24 cellular contexts compared by ENCODE assay signal in genomic region chr2:198135481-198135934, GRCh38.
DNase-seq lines count a peak whose midpoint lies in the region; ATAC-seq and TF ChIP-seq lines count a peak whose summit lies in the region.
"Had no signal": no experiment of that assay in that cellular context is flagged by ENCODE, and none has a peak within 500 bp of the region (broad histone marks: within the 10 kb centered on the region; RNA-seq: fewer than 3 reads in every experiment).

No MANE protein-coding gene starts in this region.

- no peak overlapping the region for H3K27ac Mint-ChIP-seq in activated CD4-positive, alpha-beta T cell treated with anti-CD3 and anti-CD28 coated beads, Interleukin-2, amount 10 ng/mL, durations not matched to agents 24 days and 14 days
- H3K27ac Mint-ChIP-seq: activated naive CD8-positive, alpha-beta T cell treated with anti-CD3 and anti-CD28 coated beads, Interleukin-2, amount 10 ng/mL, durations not matched to agents 7 days and 5 days; CD8-positive, alpha-beta T cell; HFFc6; T-helper 2 cell treated with Interferon-gamma antibody and Interleukin-4, amounts not matched to agents 5 μg/mL and 100 μg/mL, for 36 hours had no signal

- DNase-seq in EH (ENCODE audit: low read depth), result peak; percentile 16
- DNase-seq in SK-N-DZ (ENCODE audit: low spot score), result peak; percentile 65
- DNase-seq in fibroblast of the aortic adventitia (ENCODE audit: low read depth), result peak; percentile 60
- peak; percentile 47 for DNase-seq in retina
- DNase-seq in gastrocnemius medialis, result no peak
- DNase-seq in activated CD4-positive, alpha-beta T cell treated with anti-CD3 and anti-CD28 coated beads, Interleukin-2, amount 10 ng/mL, durations not matched to agents 24 days and 14 days, result no peak
- DNase-seq: activated CD8-positive, alpha-beta memory T cell treated with anti-CD3 and anti-CD28 coated beads, Interleukin-2, amount 50 U/mL, for 4 hours; activated effector memory CD4-positive, alpha-beta T cell treated with Interleukin-2 at 50 U/mL for 16 hours; activated naive CD8-positive, alpha-beta T cell treated with anti-CD3 and anti-CD28 coated beads, Interleukin-2, amount 10 ng/mL, durations not matched to agents 7 days and 5 days; body of pancreas; CD8-positive, alpha-beta T cell; cortex of kidney; DMS53; HFFc6; left ventricle myocardium inferior; mucosa of descending colon; NCI-H1048; NCI-H1930; NCI-H345; Peyer's patch had no signal

- intact Hi-C loops in gastrocnemius medialis (cut with DNase I; ENCODE audit: low total_unique reads), result no loop called here
- intact Hi-C loops in activated CD4-positive, alpha-beta T cell treated with anti-CD3 and anti-CD28 coated beads, Interleukin-2, amount 10 ng/mL, durations not matched to agents 24 days and 14 days (cut with micrococcal nuclease), result no loop called here

- H3K27me3 ChIP-seq in gastrocnemius medialis, result no peaks in the 10 kb centered on the region
- H3K27me3 ChIP-seq: body of pancreas, Peyer's patch had no signal

- H3K4me3 ChIP-seq in fibroblast of the aortic adventitia (ENCODE audit: low read depth, low read length), result no peak overlapping the region
- no peak overlapping the region for H3K4me3 ChIP-seq in gastrocnemius medialis
- H3K4me3 ChIP-seq: body of pancreas, left ventricle myocardium inferior, mucosa of descending colon, Peyer's patch had no signal

- no peak overlapping the region for H3K27ac ChIP-seq in gastrocnemius medialis
- H3K27ac ChIP-seq: body of pancreas, left ventricle myocardium inferior, parathyroid adenoma, Peyer's patch had no signal

- TF ChIP-seq POLR2A in gastrocnemius medialis (IDR thresholded peaks at IDR 0.05), result no peak

- H3K4me1 ChIP-seq in gastrocnemius medialis, result no peaks in the 10 kb centered on the region
- H3K4me1 ChIP-seq: body of pancreas, Peyer's patch had no signal

- no peak for TF ChIP-seq CTCF in fibroblast of the aortic adventitia (IDR thresholded peaks at IDR 0.05; ENCODE audit: insufficient read depth, low read length)
- TF ChIP-seq CTCF in gastrocnemius medialis (IDR thresholded peaks at IDR 0.05 in 4 of 5, conservative IDR thresholded peaks at IDR 0.05 in 1 of 5), result no peak

- no peaks in the 10 kb centered on the region for H3K36me3 ChIP-seq in gastrocnemius medialis
- H3K36me3 ChIP-seq: left ventricle myocardium inferior, Peyer's patch had no signal

- no peaks in the 10 kb centered on the region for H3K9me3 Mint-ChIP-seq in activated CD4-positive, alpha-beta T cell treated with anti-CD3 and anti-CD28 coated beads, Interleukin-2, amount 10 ng/mL, durations not matched to agents 24 days and 14 days
- H3K9me3 Mint-ChIP-seq: CD8-positive, alpha-beta T cell; HFFc6; T-helper 2 cell treated with Interferon-gamma antibody and Interleukin-4, amounts not matched to agents 5 μg/mL and 100 μg/mL, for 36 hours had no signal

- no peaks in the 10 kb centered on the region for H3K4me1 Mint-ChIP-seq in activated CD4-positive, alpha-beta T cell treated with anti-CD3 and anti-CD28 coated beads, Interleukin-2, amount 10 ng/mL, durations not matched to agents 24 days and 14 days
- H3K4me1 Mint-ChIP-seq: activated naive CD8-positive, alpha-beta T cell treated with anti-CD3 and anti-CD28 coated beads, Interleukin-2, amount 10 ng/mL, durations not matched to agents 7 days and 5 days had no signal

- no peaks in the 10 kb centered on the region for H3K36me3 Mint-ChIP-seq in activated CD4-positive, alpha-beta T cell treated with anti-CD3 and anti-CD28 coated beads, Interleukin-2, amount 10 ng/mL, durations not matched to agents 24 days and 14 days (ENCODE audit: low read depth)
- H3K36me3 Mint-ChIP-seq: activated naive CD8-positive, alpha-beta T cell treated with anti-CD3 and anti-CD28 coated beads, Interleukin-2, amount 10 ng/mL, durations not matched to agents 7 days and 5 days; CD8-positive, alpha-beta T cell had no signal

- H3K9me3 ChIP-seq in gastrocnemius medialis, result no peaks in the 10 kb centered on the region
- H3K9me3 ChIP-seq: body of pancreas, left ventricle myocardium inferior, mucosa of descending colon, Peyer's patch had no signal

- H3K4me3 Mint-ChIP-seq in activated CD4-positive, alpha-beta T cell treated with anti-CD3 and anti-CD28 coated beads, Interleukin-2, amount 10 ng/mL, durations not matched to agents 24 days and 14 days, result no peak overlapping the region
- H3K4me3 Mint-ChIP-seq: activated naive CD8-positive, alpha-beta T cell treated with anti-CD3 and anti-CD28 coated beads, Interleukin-2, amount 10 ng/mL, durations not matched to agents 7 days and 5 days; CD8-positive, alpha-beta T cell; HFFc6; T-helper 2 cell treated with Interferon-gamma antibody and Interleukin-4, amounts not matched to agents 5 μg/mL and 100 μg/mL, for 36 hours had no signal

- in situ Hi-C loops in gastrocnemius medialis (cut with MboI; ENCODE audit: low sequenced_read_pairs in 4 of 4), result no loop called here

- no peak for ATAC-seq in gastrocnemius medialis
- ATAC-seq in HG03565 (IDR thresholded peaks at IDR 0.05; ENCODE audit: unreplicated experiment), result no peak
- ATAC-seq in GM19328 (IDR thresholded peaks at IDR 0.05; ENCODE audit: unreplicated experiment), result no peak
- ATAC-seq: body of pancreas; CD8-positive, alpha-beta T cell; mucosa of descending colon had no signal

- H3K27me3 Mint-ChIP-seq in activated CD4-positive, alpha-beta T cell treated with anti-CD3 and anti-CD28 coated beads, Interleukin-2, amount 10 ng/mL, durations not matched to agents 24 days and 14 days, result no peaks in the 10 kb centered on the region
- H3K27me3 Mint-ChIP-seq: activated naive CD8-positive, alpha-beta T cell treated with anti-CD3 and anti-CD28 coated beads, Interleukin-2, amount 10 ng/mL, durations not matched to agents 7 days and 5 days had no signal

Comparison
In these comparisons a context has a peak if more than half of its experiments do, and no peak if none do; other contexts are left out.
1. DNase-seq: peak in EH (single experiment), SK-N-DZ (single experiment), fibroblast of the aortic adventitia (single experiment) and retina (single experiment); none in gastrocnemius medialis (0 of 2) and activated CD4-positive, alpha-beta T cell treated with anti-CD3 and anti-CD28 coated beads, Interleukin-2, amount 10 ng/mL, durations not matched to agents 24 days and 14 days (single experiment).